In genomic region chr16:56137269-56137668, GRCh38 we compare ENCODE assay signal across 20 cellular contexts. TPM values are rescaled to one million over a fixed set of nuclear protein-coding genes. Genes with fewer than 3 reads are reported as not detected.
DNase-seq lines count a peak whose midpoint lies in the region; ATAC-seq and FAIRE-seq lines count a peak whose summit lies in the region.
"Had no signal": no experiment of that assay in that cellular context is flagged by ENCODE, and none has a peak within 500 bp of the region (broad histone marks: within the 10 kb centered on the region; RNA-seq: fewer than 3 reads in every experiment).

No MANE protein-coding gene starts in this region.

- peaks cover 6% of the 10 kb centered on the region for H3K4me1 Mint-ChIP-seq in activated CD8-positive, alpha-beta memory T cell treated with anti-CD3 and anti-CD28 coated beads, Interleukin-2, amount 10 ng/mL, durations not matched to agents 7 days and 5 days
- peaks cover 6% of the 10 kb centered on the region for H3K4me1 Mint-ChIP-seq in activated T-helper 1 cell treated with anti-CD3 and anti-CD28 coated beads, Interleukin-12 subunit alpha, Interleukin-12 subunit beta, Interleukin-2, Interleukin-4 antibody, amounts not matched to agents 30 ng/mL and 10 ng/mL and 1 ng/mL, durations not matched to agents 14 hours and 24 hours and 36 hours (ENCODE audit: low read depth)
- peaks cover 11% of the 10 kb centered on the region for H3K4me1 Mint-ChIP-seq in stimulated activated effector memory CD8-positive, alpha-beta T cell treated with anti-CD3 and anti-CD28 coated beads, Interleukin-12 subunit alpha, Interleukin-12 subunit beta, amount 100 ng/mL, for 72 hours
- H3K4me1 Mint-ChIP-seq: CD14-positive monocyte had no signal

- no peaks in the 10 kb centered on the region for H3K9me3 Mint-ChIP-seq in activated CD8-positive, alpha-beta memory T cell treated with anti-CD3 and anti-CD28 coated beads, Interleukin-2, amount 10 ng/mL, durations not matched to agents 7 days and 5 days (ENCODE audit: low read depth)
- no peaks in the 10 kb centered on the region for H3K9me3 Mint-ChIP-seq in activated T-helper 1 cell treated with anti-CD3 and anti-CD28 coated beads, Interleukin-12 subunit alpha, Interleukin-12 subunit beta, Interleukin-2, Interleukin-4 antibody, amounts not matched to agents 30 ng/mL and 10 ng/mL and 1 ng/mL, durations not matched to agents 14 hours and 24 hours and 36 hours
- no peaks in the 10 kb centered on the region for H3K9me3 Mint-ChIP-seq in stimulated activated effector memory CD8-positive, alpha-beta T cell treated with anti-CD3 and anti-CD28 coated beads, Interleukin-12 subunit alpha, Interleukin-12 subunit beta, amount 100 ng/mL, for 72 hours

- peaks cover 33% of the 10 kb centered on the region for H3K27me3 Mint-ChIP-seq in activated CD8-positive, alpha-beta memory T cell treated with anti-CD3 and anti-CD28 coated beads, Interleukin-2, amount 10 ng/mL, durations not matched to agents 7 days and 5 days
- peaks cover 2% of the 10 kb centered on the region for H3K27me3 Mint-ChIP-seq in activated T-helper 1 cell treated with anti-CD3 and anti-CD28 coated beads, Interleukin-12 subunit alpha, Interleukin-12 subunit beta, Interleukin-2, Interleukin-4 antibody, amounts not matched to agents 30 ng/mL and 10 ng/mL and 1 ng/mL, durations not matched to agents 14 hours and 24 hours and 36 hours (ENCODE audit: insufficient read depth)

- peak; percentile 51 for FAIRE-seq in HTR-8/SVneo (lab: Jason Lieb, UNC)
- FAIRE-seq: A204.1, GM12892, HepG2 had no signal

- H3K27ac Mint-ChIP-seq in activated CD8-positive, alpha-beta memory T cell treated with anti-CD3 and anti-CD28 coated beads, Interleukin-2, amount 10 ng/mL, durations not matched to agents 7 days and 5 days: no peak overlapping the region
- H3K27ac Mint-ChIP-seq in activated T-helper 1 cell treated with anti-CD3 and anti-CD28 coated beads, Interleukin-12 subunit alpha, Interleukin-12 subunit beta, Interleukin-2, Interleukin-4 antibody, amounts not matched to agents 30 ng/mL and 10 ng/mL and 1 ng/mL, durations not matched to agents 14 hours and 24 hours and 36 hours: peak overlapping the region; percentile 0
- H3K27ac Mint-ChIP-seq in stimulated activated effector memory CD8-positive, alpha-beta T cell treated with anti-CD3 and anti-CD28 coated beads, Interleukin-12 subunit alpha, Interleukin-12 subunit beta, amount 100 ng/mL, for 72 hours: no peak overlapping the region
- H3K27ac Mint-ChIP-seq: CD14-positive monocyte had no signal

- CTCF ChIA-PET in activated CD8-positive, alpha-beta memory T cell treated with anti-CD3 and anti-CD28 coated beads, Interleukin-2, amount 10 ng/mL, durations not matched to agents 7 days and 5 days (lab: Charles Lee): no interaction called here

- intact Hi-C loops in activated T-helper 1 cell treated with anti-CD3 and anti-CD28 coated beads, Interleukin-12 subunit alpha, Interleukin-12 subunit beta, Interleukin-2, Interleukin-4 antibody, amounts not matched to agents 30 ng/mL and 10 ng/mL and 1 ng/mL, durations not matched to agents 14 hours and 24 hours and 36 hours (cut with micrococcal nuclease): no loop called here

- H3K4me3 Mint-ChIP-seq in activated CD8-positive, alpha-beta memory T cell treated with anti-CD3 and anti-CD28 coated beads, Interleukin-2, amount 10 ng/mL, durations not matched to agents 7 days and 5 days: no peak overlapping the region
- no peak overlapping the region for H3K4me3 Mint-ChIP-seq in activated T-helper 1 cell treated with anti-CD3 and anti-CD28 coated beads, Interleukin-12 subunit alpha, Interleukin-12 subunit beta, Interleukin-2, Interleukin-4 antibody, amounts not matched to agents 30 ng/mL and 10 ng/mL and 1 ng/mL, durations not matched to agents 14 hours and 24 hours and 36 hours
- H3K4me3 Mint-ChIP-seq in stimulated activated effector memory CD8-positive, alpha-beta T cell treated with anti-CD3 and anti-CD28 coated beads, Interleukin-12 subunit alpha, Interleukin-12 subunit beta, amount 100 ng/mL, for 72 hours: no peak overlapping the region
- H3K4me3 Mint-ChIP-seq: CD14-positive monocyte had no signal

- DNase-seq in activated CD8-positive, alpha-beta memory T cell treated with anti-CD3 and anti-CD28 coated beads, Interleukin-2, amount 10 ng/mL, durations not matched to agents 7 days and 5 days: no peak
- DNase-seq in activated CD8-positive, alpha-beta memory T cell treated with anti-CD3 and anti-CD28 coated beads for 24 hours: no peak
- DNase-seq in HTR-8/SVneo (ENCODE audit: insufficient read length, low spot score) (no peak), glomerular visceral epithelial cell (ENCODE audit: extremely low spot score) (no peak)
- DNase-seq in activated T-helper 1 cell treated with anti-CD3 and anti-CD28 coated beads, Interleukin-12 subunit alpha, Interleukin-12 subunit beta, Interleukin-2, Interleukin-4 antibody, amounts not matched to agents 30 ng/mL and 10 ng/mL and 1 ng/mL, durations not matched to agents 14 hours and 24 hours and 36 hours (ENCODE audit: low spot score): no peak
- no peak for DNase-seq in stimulated activated effector memory CD8-positive, alpha-beta T cell treated with anti-CD3 and anti-CD28 coated beads, Interleukin-12 subunit alpha, Interleukin-12 subunit beta, amount 100 ng/mL, for 72 hours (ENCODE audit: low spot score in 2 of 2)
- DNase-seq: GDM1, H7, NCI-H1417 treated with DMSO at 0.1 percent for 48 hours, NCI-H2029, NCI-H2171 treated with DMSO at 0.1 percent for 48 hours, NCI-H774, Peyer's patch, SHP77 had no signal

- peak; percentile 16 for ATAC-seq in activated CD8-positive, alpha-beta memory T cell treated with anti-CD3 and anti-CD28 coated beads, Interleukin-2, amount 10 ng/mL, durations not matched to agents 7 days and 5 days
- ATAC-seq in stimulated activated effector memory CD8-positive, alpha-beta T cell treated with anti-CD3 and anti-CD28 coated beads, Interleukin-12 subunit alpha, Interleukin-12 subunit beta, amount 100 ng/mL, for 72 hours: peak; percentile 71
- ATAC-seq in GM21529 (IDR thresholded peaks at IDR 0.05; ENCODE audit: unreplicated experiment): no peak
- ATAC-seq in GM18520 (IDR thresholded peaks at IDR 0.05; ENCODE audit: unreplicated experiment): no peak
- ATAC-seq: HepG2 had no signal

- H3K36me3 Mint-ChIP-seq in activated CD8-positive, alpha-beta memory T cell treated with anti-CD3 and anti-CD28 coated beads, Interleukin-2, amount 10 ng/mL, durations not matched to agents 7 days and 5 days: no peaks in the 10 kb centered on the region
- H3K36me3 Mint-ChIP-seq in activated T-helper 1 cell treated with anti-CD3 and anti-CD28 coated beads, Interleukin-12 subunit alpha, Interleukin-12 subunit beta, Interleukin-2, Interleukin-4 antibody, amounts not matched to agents 30 ng/mL and 10 ng/mL and 1 ng/mL, durations not matched to agents 14 hours and 24 hours and 36 hours (ENCODE audit: low read depth): no peaks in the 10 kb centered on the region
- H3K36me3 Mint-ChIP-seq in stimulated activated effector memory CD8-positive, alpha-beta T cell treated with anti-CD3 and anti-CD28 coated beads, Interleukin-12 subunit alpha, Interleukin-12 subunit beta, amount 100 ng/mL, for 72 hours: no peaks in the 10 kb centered on the region
- H3K36me3 Mint-ChIP-seq: CD14-positive monocyte had no signal

RNA-seq across cellular contexts. Expression of gene GNAO1, which starts 54.0 kb away (rescaled TPM):
- 1 to 10 TPM; 1.5 to 4.3 TPM for total RNA-seq in activated CD8-positive, alpha-beta memory T cell treated with anti-CD3 and anti-CD28 coated beads, Interleukin-2, amount 10 ng/mL, durations not matched to agents 7 days and 5 days
- 1.7 and 2.0 TPM in 2 replicates for total RNA-seq in activated T-helper 1 cell treated with anti-CD3 and anti-CD28 coated beads, Interleukin-12 subunit alpha, Interleukin-12 subunit beta, Interleukin-2, Interleukin-4 antibody, amounts not matched to agents 30 ng/mL and 10 ng/mL and 1 ng/mL, durations not matched to agents 14 hours and 24 hours and 36 hours
- total RNA-seq: HepG2 had no signal

Comparison
In these comparisons a context has a peak if more than half of its experiments do, and no peak if none do; other contexts are left out.
1. ATAC-seq: peak in activated CD8-positive, alpha-beta memory T cell treated with anti-CD3 and anti-CD28 coated beads, Interleukin-2, amount 10 ng/mL, durations not matched to agents 7 days and 5 days (single experiment) and stimulated activated effector memory CD8-positive, alpha-beta T cell treated with anti-CD3 and anti-CD28 coated beads, Interleukin-12 subunit alpha, Interleukin-12 subunit beta, amount 100 ng/mL, for 72 hours (single experiment); none in GM21529 (single experiment) and GM18520 (single experiment).